In the genomic region with DNA sequence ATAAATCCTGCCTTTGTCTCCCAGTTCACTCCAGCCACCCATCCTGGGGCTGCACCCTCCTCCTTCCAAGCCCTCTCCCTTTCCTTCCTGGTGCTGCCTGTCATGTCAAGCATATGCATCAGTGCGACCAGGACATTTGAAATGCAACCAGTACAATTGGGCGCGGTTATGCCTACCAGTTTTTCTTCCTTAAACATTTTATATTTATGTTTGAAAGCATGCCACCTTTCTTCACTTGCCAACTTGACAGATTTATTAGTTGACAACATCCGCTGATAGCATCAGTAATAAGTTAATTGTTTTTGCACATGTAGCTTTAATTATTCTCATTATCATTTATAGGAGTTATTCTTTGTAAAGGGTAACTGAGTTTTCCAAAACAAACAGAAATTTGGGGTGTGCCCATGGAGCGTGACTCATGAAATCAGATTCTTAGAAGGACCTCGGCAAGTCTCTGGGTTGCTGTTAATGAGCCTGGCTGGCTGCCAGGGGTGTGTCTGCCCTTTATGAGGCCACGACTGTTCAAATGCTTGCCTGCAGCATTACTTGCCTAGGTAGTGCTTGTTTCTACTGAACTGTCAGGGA, we compare ENCODE assay signal across 7 cellular contexts. TPM values are rescaled to one million over a fixed set of nuclear protein-coding genes. Genes with fewer than 3 reads are reported as not detected.
DNase-seq lines count a peak whose midpoint lies in the region; ATAC-seq and TF ChIP-seq lines count a peak whose summit lies in the region.

No MANE protein-coding gene starts in this region.

- intact Hi-C loops in MCF 10A (cut with micrococcal nuclease) = no loop called here

- DNase-seq in HPDE6-E6E7 (ENCODE audit: extremely low spot score) = peak; percentile 67
- DNase-seq in NCI-H226 = peak; percentile 73
- DNase-seq in MCF 10A (ENCODE audit: unreplicated experiment) = peak; percentile 99
- DNase-seq in mucosa of gallbladder (ENCODE audit: low spot score) = peak; percentile 92
- no peak for DNase-seq in ecto neural progenitor cell (ENCODE audit: low spot score)

- H3K27me3 Mint-ChIP-seq in MCF 10A (ENCODE audit: insufficient read depth, unreplicated experiment) = no peaks in the 10 kb centered on the region

- H3K9me3 Mint-ChIP-seq in MCF 10A (ENCODE audit: unreplicated experiment) = peaks cover 12% of the 10 kb centered on the region

- peak overlapping the region; percentile 1 for H3K4me3 Mint-ChIP-seq in MCF 10A (ENCODE audit: unreplicated experiment)

- TF ChIP-seq CTCF in MCF 10A (IDR thresholded peaks at IDR 0.05; ENCODE audit: unreplicated experiment) = no peak

- CTCF ChIA-PET in MCF 10A (lab: Yijun Ruan, JAX) = interaction anchor here (0.6 to 1.6 kb wide), 4 partner anchors 14 to 86 kb away, joined by 3 to 4 read pairs (median 4); no protein-coding TSS in a partner anchor

- no TSS peak for BruUV-seq in MCF 10A (replicated peaks; lab: Mats Ljungman, UMichigan)

- peaks cover 28% of the 10 kb centered on the region for H3K4me1 Mint-ChIP-seq in MCF 10A (ENCODE audit: insufficient read depth, unreplicated experiment)

- ATAC-seq in GM18505 (IDR thresholded peaks at IDR 0.05; ENCODE audit: unreplicated experiment) = no peak
- no peak for ATAC-seq in HG03521 (IDR thresholded peaks at IDR 0.05; ENCODE audit: unreplicated experiment)

- no peak for TF ChIP-seq POLR2A in GM18505 (IDR thresholded peaks at IDR 0.05; ENCODE audit: borderline replicate concordance, extremely low read depth, insufficient read depth, insufficient read length)

- POLR2A ChIA-PET in MCF 10A (lab: Yijun Ruan, JAX) = interaction anchor here (0.6 to 2.2 kb wide), 11 partner anchors 9 to 120 kb away, joined by 3 to 16 read pairs (median 5); partner anchors contain the start of genes IL1A and IL1B

- H3K27ac Mint-ChIP-seq in MCF 10A (ENCODE audit: low read depth, unreplicated experiment) = peak overlapping the region; percentile 9

- peaks cover 13% of the 10 kb centered on the region for H3K36me3 Mint-ChIP-seq in MCF 10A (ENCODE audit: insufficient read depth, unreplicated experiment)

RNA-seq across cellular contexts. Expression of gene IL1B, which starts 32.8 kb away (rescaled TPM):
- total RNA-seq in MCF 10A (2022) (5.4 and 5.5 TPM in 2 replicates), mucosa of gallbladder (33.2 TPM)

RNA-seq across cellular contexts. Expression of gene IL37, which starts 41.6 kb away (rescaled TPM):
- not detected in 2 replicates for total RNA-seq in MCF 10A (2022)
- 0.29 TPM for total RNA-seq in mucosa of gallbladder
